7 cellular contexts compared by ENCODE assay signal in genomic region chr18:37476182-37476581, GRCh38.
A peak's percentile ranks its signal among the peaks of the same experiment; 100 is the strongest.
DNase-seq lines count a peak whose midpoint lies in the region; ATAC-seq, FAIRE-seq and TF ChIP-seq lines count a peak whose summit lies in the region.

No MANE protein-coding gene starts in this region.

- peak; percentile 6 for FAIRE-seq in D721Med (lab: Jason Lieb, UNC)

- ATAC-seq in GM18909 (IDR thresholded peaks at IDR 0.05; ENCODE audit: poor library complexity, unreplicated experiment) (peak; percentile 40), esophagus mucosa (peak; percentile 33), HG03045 (IDR thresholded peaks at IDR 0.05; ENCODE audit: unreplicated experiment) (no peak), GM21381 (IDR thresholded peaks at IDR 0.05; ENCODE audit: unreplicated experiment) (no peak)

- peak; percentile 59 for TF ChIP-seq CTCF in D721Med (IDR thresholded peaks at IDR 0.05; ENCODE audit: insufficient read depth, missing control alignments)

- DNase-seq in D721Med (ENCODE audit: insufficient read length, low spot score) (peak; percentile 71), NCI-H69 (lab: John Stamatoyannopoulos, UW) (peak; percentile 82)
- peak; percentile 55 for DNase-seq in stimulated activated CD8-positive, alpha-beta memory T cell treated with anti-CD3 and anti-CD28 coated beads, Interleukin-4, amount 100 ng/mL, for 48 hours

Comparison
In these comparisons a context has a peak if more than half of its experiments do, and no peak if none do; other contexts are left out.
1. ATAC-seq: peak in GM18909 (single experiment) and esophagus mucosa (single experiment); none in HG03045 (single experiment) and GM21381 (single experiment).
2. Peak in every context shown above with its lines, with median percentiles within 50 percentile points of each other: DNase-seq.